Comparison of ENCODE assay signal across 1 cellular context in genomic region chr14:96221841-96222240, GRCh38.
TF ChIP-seq lines count a peak whose summit lies in the region.

No MANE protein-coding gene starts in this region.

TF ChIP-seq in IMR-90, 13 proteins besides CTCF, POLR2A, EP300 and RAD21:
- no peak for TF ChIP-seq MAZ (IDR thresholded peaks at IDR 0.05; ENCODE audit: borderline replicate concordance, low read depth, low read length)
- no peak for TF ChIP-seq RFX5 (IDR thresholded peaks at IDR 0.05; ENCODE audit: low read depth, low read length)
- TF ChIP-seq MXI1 (IDR thresholded peaks at IDR 0.05; ENCODE audit: borderline replicate concordance, low read depth, low read length): no peak
TF ChIP-seq in IMR-90: peak in this region for 0.
